1 cellular context compared by ENCODE assay signal in the genomic region with DNA sequence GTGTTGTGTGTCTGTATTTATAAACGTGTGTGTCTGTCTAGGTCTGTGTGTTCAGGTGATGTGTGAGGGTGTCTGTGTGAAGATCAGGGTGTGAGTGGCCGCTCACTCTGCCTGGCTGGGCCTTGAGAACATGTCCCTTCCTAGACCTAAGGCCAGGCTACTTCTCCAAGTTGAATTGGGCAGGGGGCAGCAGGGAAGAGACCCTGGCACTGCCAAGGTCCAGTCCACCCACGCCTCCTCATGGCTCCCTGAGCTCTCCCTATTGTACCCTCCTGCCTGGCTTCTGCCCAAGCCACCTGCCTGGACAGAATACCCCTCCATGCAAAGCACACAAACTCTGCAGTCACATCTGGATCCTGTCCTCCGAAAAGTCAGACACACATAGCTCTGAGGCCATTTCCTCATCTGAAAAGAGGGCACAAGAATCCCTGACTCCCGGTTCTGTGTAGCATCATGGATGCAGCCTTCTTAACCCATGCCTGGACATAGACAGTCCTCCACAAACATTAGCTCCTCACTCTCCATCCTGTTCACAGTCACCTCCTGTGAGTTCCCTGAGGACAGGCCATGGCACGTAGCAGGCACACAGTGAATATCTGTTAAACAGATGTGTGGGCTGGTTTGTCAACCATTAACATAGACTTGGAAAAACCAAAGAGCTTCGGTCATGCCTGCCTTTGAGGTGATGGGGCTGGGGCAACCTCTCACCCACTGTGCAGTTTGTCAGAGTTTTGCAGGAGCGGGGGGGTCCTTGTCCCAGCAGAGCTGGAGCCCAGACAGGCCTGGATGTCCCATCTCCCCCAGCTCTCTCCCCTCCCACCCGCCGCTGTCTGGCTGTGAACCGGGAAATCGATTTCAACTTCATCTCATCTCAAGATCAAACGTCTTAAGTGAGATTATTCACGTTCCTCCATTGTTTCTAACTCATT.
TF ChIP-seq lines count a peak whose summit lies in the region.

No MANE protein-coding gene starts in this region.

TF ChIP-seq in HepG2, 621 proteins besides CTCF, POLR2A, EP300 and RAD21:
- TF ChIP-seq MXD3 (CRISPR knock-in tag; IDR thresholded peaks at IDR 0.05) = no peak
- TF ChIP-seq KDM1A (CRISPR knock-in tag; IDR thresholded peaks at IDR 0.05) = no peak
- no peak for TF ChIP-seq ZNF431 (CRISPR knock-in tag; IDR thresholded peaks at IDR 0.05; ENCODE audit: borderline replicate concordance, low read depth)
- TF ChIP-seq, protein P1, sequence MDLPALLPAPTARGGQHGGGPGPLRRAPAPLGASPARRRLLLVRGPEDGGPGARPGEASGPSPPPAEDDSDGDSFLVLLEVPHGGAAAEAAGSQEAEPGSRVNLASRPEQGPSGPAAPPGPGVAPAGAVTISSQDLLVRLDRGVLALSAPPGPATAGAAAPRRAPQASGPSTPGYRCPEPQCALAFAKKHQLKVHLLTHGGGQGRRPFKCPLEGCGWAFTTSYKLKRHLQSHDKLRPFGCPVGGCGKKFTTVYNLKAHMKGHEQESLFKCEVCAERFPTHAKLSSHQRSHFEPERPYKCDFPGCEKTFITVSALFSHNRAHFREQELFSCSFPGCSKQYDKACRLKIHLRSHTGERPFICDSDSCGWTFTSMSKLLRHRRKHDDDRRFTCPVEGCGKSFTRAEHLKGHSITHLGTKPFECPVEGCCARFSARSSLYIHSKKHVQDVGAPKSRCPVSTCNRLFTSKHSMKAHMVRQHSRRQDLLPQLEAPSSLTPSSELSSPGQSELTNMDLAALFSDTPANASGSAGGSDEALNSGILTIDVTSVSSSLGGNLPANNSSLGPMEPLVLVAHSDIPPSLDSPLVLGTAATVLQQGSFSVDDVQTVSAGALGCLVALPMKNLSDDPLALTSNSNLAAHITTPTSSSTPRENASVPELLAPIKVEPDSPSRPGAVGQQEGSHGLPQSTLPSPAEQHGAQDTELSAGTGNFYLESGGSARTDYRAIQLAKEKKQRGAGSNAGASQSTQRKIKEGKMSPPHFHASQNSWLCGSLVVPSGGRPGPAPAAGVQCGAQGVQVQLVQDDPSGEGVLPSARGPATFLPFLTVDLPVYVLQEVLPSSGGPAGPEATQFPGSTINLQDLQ (CRISPR knock-in tag; IDR thresholded peaks at IDR 0.05) = no peak
- no peak for TF ChIP-seq ZNF550 (CRISPR knock-in tag; IDR thresholded peaks at IDR 0.05; ENCODE audit: borderline replicate concordance)
- 0 out of 2 replicates have a peak, but pooled peaks have one; percentile 35 for TF ChIP-seq ZNF510 (CRISPR knock-in tag; IDR thresholded peaks at IDR 0.05; ENCODE audit: low read depth)
- TF ChIP-seq TBP (CRISPR knock-in tag; IDR thresholded peaks at IDR 0.05) = no peak
- TF ChIP-seq, protein P2, sequence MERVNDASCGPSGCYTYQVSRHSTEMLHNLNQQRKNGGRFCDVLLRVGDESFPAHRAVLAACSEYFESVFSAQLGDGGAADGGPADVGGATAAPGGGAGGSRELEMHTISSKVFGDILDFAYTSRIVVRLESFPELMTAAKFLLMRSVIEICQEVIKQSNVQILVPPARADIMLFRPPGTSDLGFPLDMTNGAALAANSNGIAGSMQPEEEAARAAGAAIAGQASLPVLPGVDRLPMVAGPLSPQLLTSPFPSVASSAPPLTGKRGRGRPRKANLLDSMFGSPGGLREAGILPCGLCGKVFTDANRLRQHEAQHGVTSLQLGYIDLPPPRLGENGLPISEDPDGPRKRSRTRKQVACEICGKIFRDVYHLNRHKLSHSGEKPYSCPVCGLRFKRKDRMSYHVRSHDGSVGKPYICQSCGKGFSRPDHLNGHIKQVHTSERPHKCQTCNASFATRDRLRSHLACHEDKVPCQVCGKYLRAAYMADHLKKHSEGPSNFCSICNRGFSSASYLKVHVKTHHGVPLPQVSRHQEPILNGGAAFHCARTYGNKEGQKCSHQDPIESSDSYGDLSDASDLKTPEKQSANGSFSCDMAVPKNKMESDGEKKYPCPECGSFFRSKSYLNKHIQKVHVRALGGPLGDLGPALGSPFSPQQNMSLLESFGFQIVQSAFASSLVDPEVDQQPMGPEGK (CRISPR knock-in tag; IDR thresholded peaks at IDR 0.05) = 0 out of 2 replicates have a peak, but pooled peaks have one; percentile 4
- TF ChIP-seq SPEN (CRISPR knock-in tag; IDR thresholded peaks at IDR 0.05; ENCODE audit: low read depth) = no peak
- no peak for TF ChIP-seq ZNF660 (CRISPR knock-in tag; IDR thresholded peaks at IDR 0.05; ENCODE audit: borderline replicate concordance, low read depth)
- TF ChIP-seq NRL (CRISPR knock-in tag; IDR thresholded peaks at IDR 0.05; ENCODE audit: borderline replicate concordance) = no peak
- no peak for TF ChIP-seq POGZ (CRISPR knock-in tag; IDR thresholded peaks at IDR 0.05)
- no peak for TF ChIP-seq CSRNP2 (CRISPR knock-in tag; conservative IDR thresholded peaks at IDR 0.05; ENCODE audit: low read depth)
- TF ChIP-seq ZNF329 (CRISPR knock-in tag; IDR thresholded peaks at IDR 0.05; ENCODE audit: low read depth) = no peak
- no peak for TF ChIP-seq ZNF12 (CRISPR knock-in tag; IDR thresholded peaks at IDR 0.05)
- peak; percentile 30; the same call in 1 of the 2 replicates for TF ChIP-seq ZNF292 (CRISPR knock-in tag; IDR thresholded peaks at IDR 0.05; ENCODE audit: borderline replicate concordance, low read depth)
- TF ChIP-seq RELA (CRISPR knock-in tag; IDR thresholded peaks at IDR 0.05) = no peak
- no peak for TF ChIP-seq ZKSCAN5 (CRISPR knock-in tag; IDR thresholded peaks at IDR 0.05)
- TF ChIP-seq ZNF598 (CRISPR knock-in tag; IDR thresholded peaks at IDR 0.05; ENCODE audit: borderline replicate concordance) = no peak
- TF ChIP-seq MYC (CRISPR knock-in tag; IDR thresholded peaks at IDR 0.05; ENCODE audit: borderline replicate concordance) = no peak
- TF ChIP-seq, protein P3, sequence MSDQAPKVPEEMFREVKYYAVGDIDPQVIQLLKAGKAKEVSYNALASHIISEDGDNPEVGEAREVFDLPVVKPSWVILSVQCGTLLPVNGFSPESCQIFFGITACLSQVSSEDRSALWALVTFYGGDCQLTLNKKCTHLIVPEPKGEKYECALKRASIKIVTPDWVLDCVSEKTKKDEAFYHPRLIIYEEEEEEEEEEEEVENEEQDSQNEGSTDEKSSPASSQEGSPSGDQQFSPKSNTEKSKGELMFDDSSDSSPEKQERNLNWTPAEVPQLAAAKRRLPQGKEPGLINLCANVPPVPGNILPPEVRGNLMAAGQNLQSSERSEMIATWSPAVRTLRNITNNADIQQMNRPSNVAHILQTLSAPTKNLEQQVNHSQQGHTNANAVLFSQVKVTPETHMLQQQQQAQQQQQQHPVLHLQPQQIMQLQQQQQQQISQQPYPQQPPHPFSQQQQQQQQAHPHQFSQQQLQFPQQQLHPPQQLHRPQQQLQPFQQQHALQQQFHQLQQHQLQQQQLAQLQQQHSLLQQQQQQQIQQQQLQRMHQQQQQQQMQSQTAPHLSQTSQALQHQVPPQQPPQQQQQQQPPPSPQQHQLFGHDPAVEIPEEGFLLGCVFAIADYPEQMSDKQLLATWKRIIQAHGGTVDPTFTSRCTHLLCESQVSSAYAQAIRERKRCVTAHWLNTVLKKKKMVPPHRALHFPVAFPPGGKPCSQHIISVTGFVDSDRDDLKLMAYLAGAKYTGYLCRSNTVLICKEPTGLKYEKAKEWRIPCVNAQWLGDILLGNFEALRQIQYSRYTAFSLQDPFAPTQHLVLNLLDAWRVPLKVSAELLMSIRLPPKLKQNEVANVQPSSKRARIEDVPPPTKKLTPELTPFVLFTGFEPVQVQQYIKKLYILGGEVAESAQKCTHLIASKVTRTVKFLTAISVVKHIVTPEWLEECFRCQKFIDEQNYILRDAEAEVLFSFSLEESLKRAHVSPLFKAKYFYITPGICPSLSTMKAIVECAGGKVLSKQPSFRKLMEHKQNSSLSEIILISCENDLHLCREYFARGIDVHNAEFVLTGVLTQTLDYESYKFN (CRISPR knock-in tag; conservative IDR thresholded peaks at IDR 0.05) = peak; percentile 26; the same call in 1 of the 2 replicates
